ENCODE assay signal across 24 cellular contexts in genomic region chr15:57697588-57697987, GRCh38. TPM values are rescaled to one million over a fixed set of nuclear protein-coding genes. Genes with fewer than 3 reads are reported as not detected.
DNase-seq lines count a peak whose midpoint lies in the region; ATAC-seq and TF ChIP-seq lines count a peak whose summit lies in the region.
"Had no signal": no experiment of that assay in that cellular context is flagged by ENCODE, and none has a peak within 500 bp of the region (broad histone marks: within the 10 kb centered on the region; RNA-seq: fewer than 3 reads in every experiment).

No MANE protein-coding gene starts in this region.

- H3K9me3 ChIP-seq in fibroblast of lung (ENCODE audit: control insufficient read depth, insufficient read depth, low read depth, low read length) (no peaks in the 10 kb centered on the region), thoracic aorta (no peaks in the 10 kb centered on the region)
- H3K9me3 ChIP-seq: breast epithelium, prostate gland, SJSA1 had no signal

- no peak overlapping the region for H2AFZ ChIP-seq in fibroblast of lung (ENCODE audit: low read length)
- H2AFZ ChIP-seq: neural progenitor cell had no signal

- no peak overlapping the region for H3K27ac ChIP-seq in fibroblast of lung (ENCODE audit: insufficient read depth, low read length)
- H3K27ac ChIP-seq in thoracic aorta: peak overlapping the region; percentile 85 to 90
- H3K27ac ChIP-seq: breast epithelium, foreskin keratinocyte, neural progenitor cell, prostate gland, SJSA1, WERI-Rb-1 had no signal

- no peaks in the 10 kb centered on the region for H3K27me3 ChIP-seq in fibroblast of lung (ENCODE audit: control insufficient read depth, insufficient read depth, low read length)
- H3K27me3 ChIP-seq in thoracic aorta (replicated peaks; ENCODE audit: insufficient read depth): no peaks in the 10 kb centered on the region
- H3K27me3 ChIP-seq: breast epithelium, foreskin keratinocyte, SJSA1 had no signal

- H3K4me1 ChIP-seq in fibroblast of lung (ENCODE audit: control insufficient read depth, extremely low read depth, insufficient read depth, low read length): no peaks in the 10 kb centered on the region
- H3K4me1 ChIP-seq in thoracic aorta (ENCODE audit: control insufficient read depth in 1 of 2, low read depth in 2 of 2): peaks cover 22 to 54% of the 10 kb centered on the region in 2 donors
- H3K4me1 ChIP-seq: breast epithelium, neural progenitor cell, prostate gland, SJSA1 had no signal

- DNase-seq in ELR (ENCODE audit: low read depth) (peak; percentile 19), NCI-H226 (peak; percentile 77), fibroblast of lung (ENCODE audit: low read depth in 2 of 2) (peak; percentile 10 to 70), thoracic aorta (ENCODE audit: low spot score) (no peak), NCI-H187 (lab: John Stamatoyannopoulos, UW) (no peak), medulla oblongata (ENCODE audit: extremely low spot score) (no peak), COR-L47 (lab: John Stamatoyannopoulos, UW) (no peak)
- DNase-seq: activated CD4-positive, alpha-beta T cell treated with anti-CD3 and anti-CD28 coated beads, Interleukin-2, amount 50 U/mL, for 4 hours; activated CD8-positive, alpha-beta memory T cell treated with anti-CD3 and anti-CD28 coated beads, Interleukin-2, amount 50 U/mL, for 4 hours; activated naive CD8-positive, alpha-beta T cell treated with anti-CD3 and anti-CD28 coated beads, Interleukin-2, amount 10 ng/mL, durations not matched to agents 7 days and 5 days; CD4-positive, alpha-beta memory T cell; dermis blood vessel endothelial cell; DMS153; GF-D8; NCI-H2081 treated with DMSO at 0.1 percent for 48 hours; NCI-H524 treated with DMSO at 0.1 percent for 48 hours; T-helper 2 cell; WERI-Rb-1 had no signal

- H3K4me3 ChIP-seq in fibroblast of lung (replicated peaks in 1 of 4; ENCODE audit: control extremely low read depth in 1 of 4, insufficient read depth in 1 of 4, low read depth in 3 of 4, low read length in 4 of 4) (no peak overlapping the region), thoracic aorta (peak overlapping the region; percentile 45)
- H3K4me3 ChIP-seq: breast epithelium, neural progenitor cell, prostate gland, SJSA1 had no signal

- no peak for TF ChIP-seq CTCF in fibroblast of lung (conservative IDR thresholded peaks at IDR 0.05 in 1 of 2, IDR thresholded peaks at IDR 0.05 in 1 of 2; ENCODE audit: low read depth in 1 of 2, low read length in 2 of 2)
- no peak for TF ChIP-seq CTCF in thoracic aorta (IDR thresholded peaks at IDR 0.05)

- H3K36me3 ChIP-seq in fibroblast of lung (ENCODE audit: control insufficient read depth, insufficient read depth, low read length) (no peaks in the 10 kb centered on the region), thoracic aorta (no peaks in the 10 kb centered on the region)
- H3K36me3 ChIP-seq: breast epithelium, neural progenitor cell, prostate gland, SJSA1, WERI-Rb-1 had no signal

- peak; percentile 74 for ATAC-seq in thoracic aorta (ENCODE audit: insufficient number of reproducible peaks, low FRiP score, low read depth)
- ATAC-seq: foreskin keratinocyte, HepG2 had no signal

- H3K9ac ChIP-seq in fibroblast of lung (ENCODE audit: insufficient read depth, low read length): no peak overlapping the region
- H3K9ac ChIP-seq: neural progenitor cell had no signal

- H4K20me1 ChIP-seq in fibroblast of lung (ENCODE audit: control insufficient read depth, extremely low read depth, insufficient read depth, low read length): no peaks in the 10 kb centered on the region

- H3K4me2 ChIP-seq in fibroblast of lung (ENCODE audit: extremely low read depth, insufficient read depth, low read length): no peak overlapping the region
- H3K4me2 ChIP-seq: neural progenitor cell had no signal

- H3K79me2 ChIP-seq in fibroblast of lung (ENCODE audit: control insufficient read depth, insufficient read depth, low read length): no peaks in the 10 kb centered on the region

RNA-seq across cellular contexts. Expression of gene POLR2M, which starts 8.9 kb away (rescaled TPM):
- total RNA-seq in fibroblast of lung: 287 and 595 TPM in 2 replicates
- 64.0 and 70.8 TPM in 2 replicates for polyA plus RNA-seq in fibroblast of lung
- polyA plus RNA-seq in fibroblast of lung (2012): 32.2 and 33.0 TPM in 2 replicates
- polyA minus RNA-seq in fibroblast of lung (ENCODE audit: low replicate concordance): 36.0 and 46.6 TPM in 2 replicates
- 100 to 1,000 TPM in 1 of 2 donors, 10 to 100 TPM in 1; 90.2 to 199 TPM for total RNA-seq in thoracic aorta

Comparison
In these comparisons a context has a peak if more than half of its experiments do, and no peak if none do; other contexts are left out.
1. DNase-seq: peak in ELR (single experiment), NCI-H226 (single experiment) and fibroblast of lung (2 of 2); none in thoracic aorta (single experiment), NCI-H187 (0 of 2), medulla oblongata (single experiment) and COR-L47 (single experiment).